Comparison of ENCODE assay signal across 31 cellular contexts in genomic region chr4:188042191-188042590, GRCh38. TPM values are rescaled to one million over a fixed set of nuclear protein-coding genes. Genes with fewer than 3 reads are reported as not detected.
"Had no signal": no experiment of that assay in that cellular context is flagged by ENCODE, and none has a peak within 500 bp of the region (broad histone marks: within the 10 kb centered on the region; RNA-seq: fewer than 3 reads in every experiment).

No MANE protein-coding gene starts in this region.

- H3K36me3 ChIP-seq: gastrocnemius medialis, neural progenitor cell, prostate gland, right atrium auricular region, stomach, tibial nerve, upper lobe of left lung had no signal

- H3K36me3 Mint-ChIP-seq: naive thymus-derived CD4-positive, alpha-beta T cell; neural progenitor cell; stimulated activated effector memory CD8-positive, alpha-beta T cell treated with anti-CD3 and anti-CD28 coated beads, Interleukin-12 subunit alpha, Interleukin-12 subunit beta, amount 100 ng/mL, for 72 hours had no signal

- ATAC-seq: effector memory CD8-positive, alpha-beta T cell; esophagus mucosa; gastrocnemius medialis; left lobe of liver; naive thymus-derived CD4-positive, alpha-beta T cell; sciatic nerve; stimulated activated effector memory CD8-positive, alpha-beta T cell treated with anti-CD3 and anti-CD28 coated beads, Interleukin-12 subunit alpha, Interleukin-12 subunit beta, amount 100 ng/mL, for 72 hours had no signal

- DNase-seq: cortex of kidney; effector memory CD8-positive, alpha-beta T cell; foreskin fibroblast; gastrocnemius medialis; head of caudate nucleus; mesendoderm; midbrain; naive thymus-derived CD4-positive, alpha-beta T cell; nucleus accumbens; stimulated activated CD4-positive, alpha-beta T cell treated with anti-CD3 and anti-CD28 coated beads, Interleukin-12 subunit alpha, Interleukin-12 subunit beta, amount 100 ng/mL, for 4 hours; stimulated activated CD4-positive, alpha-beta T cell treated with anti-CD3 and anti-CD28 coated beads, Interleukin-1b, Interleukin-23, amount 100 ng/mL, for 48 hours; stimulated activated CD4-positive, alpha-beta T cell treated with anti-CD3 and anti-CD28 coated beads, Interleukin-4, amount 100 ng/mL, for 24 hours; stimulated activated naive CD4-positive, alpha-beta T cell treated with Interleukin-2 at 50 U/mL for 16 hours; stomach; upper lobe of left lung had no signal

- H3K9me3 ChIP-seq: gastrocnemius medialis, prostate gland, right atrium auricular region, tibial nerve, upper lobe of left lung had no signal

- H3K27ac ChIP-seq: epithelial cell of prostate, gastrocnemius medialis, neural progenitor cell, prostate gland, right atrium auricular region, stomach, tibial nerve, upper lobe of left lung had no signal

- H3K27me3 ChIP-seq: gastrocnemius medialis, neural progenitor cell, right atrium auricular region, stomach, tibial nerve, upper lobe of left lung had no signal

- H3K4me3 ChIP-seq: gastrocnemius medialis, lung, neural progenitor cell, prostate gland, right atrium auricular region, smooth muscle cell, stomach, tibial nerve, upper lobe of left lung had no signal

- H3K27me3 Mint-ChIP-seq: effector memory CD8-positive, alpha-beta T cell; naive thymus-derived CD4-positive, alpha-beta T cell had no signal

- H3K4me3 Mint-ChIP-seq: effector memory CD8-positive, alpha-beta T cell; naive thymus-derived CD4-positive, alpha-beta T cell; nephron; neural progenitor cell; stimulated activated effector memory CD8-positive, alpha-beta T cell treated with anti-CD3 and anti-CD28 coated beads, Interleukin-12 subunit alpha, Interleukin-12 subunit beta, amount 100 ng/mL, for 72 hours had no signal

- H3K4me1 Mint-ChIP-seq: naive thymus-derived CD4-positive, alpha-beta T cell; nephron; stimulated activated effector memory CD8-positive, alpha-beta T cell treated with anti-CD3 and anti-CD28 coated beads, Interleukin-12 subunit alpha, Interleukin-12 subunit beta, amount 100 ng/mL, for 72 hours had no signal

- H3K9ac ChIP-seq: neural progenitor cell had no signal

- H3K27ac Mint-ChIP-seq: effector memory CD8-positive, alpha-beta T cell; naive thymus-derived CD4-positive, alpha-beta T cell; nephron; neural progenitor cell; stimulated activated effector memory CD8-positive, alpha-beta T cell treated with anti-CD3 and anti-CD28 coated beads, Interleukin-12 subunit alpha, Interleukin-12 subunit beta, amount 100 ng/mL, for 72 hours had no signal

- H3K9me3 Mint-ChIP-seq: nephron had no signal

- H3K4me1 ChIP-seq: gastrocnemius medialis, neural progenitor cell, prostate gland, right atrium auricular region, stomach, tibial nerve, upper lobe of left lung had no signal

RNA-seq across cellular contexts. Expression of gene ZFP42, which starts 46.6 kb away (rescaled TPM):
- total RNA-seq: esophagus mucosa, gastrocnemius medialis, liver, osteocyte, sciatic nerve, subcutaneous adipose tissue, temporal lobe, tibial nerve had no signal
- polyA plus RNA-seq: liver; naive thymus-derived CD4-positive, alpha-beta T cell; stomach had no signal
